Comparison of ENCODE assay signal across 8 cellular contexts in the genomic region with DNA sequence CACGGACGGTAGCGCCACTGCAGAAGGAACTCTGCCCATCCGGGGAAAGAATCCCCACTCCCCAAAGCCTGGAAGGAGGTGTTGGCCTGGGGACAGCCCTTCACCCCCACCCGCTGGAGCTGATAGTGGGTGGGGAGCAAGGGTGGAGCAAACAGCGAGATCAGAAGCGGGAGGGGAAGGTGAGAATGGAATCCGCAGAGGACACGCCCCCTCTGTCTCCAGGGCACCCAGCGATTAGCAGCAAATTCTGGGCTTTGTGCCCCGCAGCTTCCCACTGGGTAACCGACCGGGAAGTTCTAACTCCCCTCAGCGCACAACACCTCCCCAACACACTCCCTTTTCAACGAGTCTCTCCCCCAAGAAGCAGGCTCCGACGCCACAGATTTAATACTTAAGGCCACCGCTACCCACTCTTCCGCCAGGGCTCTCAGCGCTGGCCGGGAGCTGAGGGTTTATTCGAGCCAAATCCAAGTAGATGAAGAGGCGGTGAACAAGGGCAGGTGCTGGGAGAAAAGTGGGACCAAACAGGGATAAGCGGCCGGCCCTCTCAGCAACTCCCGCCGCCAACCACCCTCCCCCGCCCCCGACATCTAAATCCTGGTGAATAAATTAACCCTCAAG. TPM values are rescaled to one million over a fixed set of nuclear protein-coding genes. Genes with fewer than 3 reads are reported as not detected.
DNase-seq lines count a peak whose midpoint lies in the region; ATAC-seq and TF ChIP-seq lines count a peak whose summit lies in the region.

No MANE protein-coding gene starts in this region.

- H3K36me3 Mint-ChIP-seq in type B pancreatic cell = peaks cover 5% of the 10 kb centered on the region

- no peaks in the 10 kb centered on the region for H3K36me3 ChIP-seq in H7 (replicated peaks; ENCODE audit: control insufficient read depth, insufficient read depth, low read length)
- H3K36me3 ChIP-seq in Peyer's patch = no peaks in the 10 kb centered on the region

- TF ChIP-seq CTCF in Peyer's patch (IDR thresholded peaks at IDR 0.05) (no peak), dorsolateral prefrontal cortex (IDR thresholded peaks at IDR 0.05 in 54 of 56, conservative IDR thresholded peaks at IDR 0.05 in 2 of 56; ENCODE audit: low read depth in 1 of 56, partially characterized antibody in 56 of 56) (peak in 3 of 56 donors; percentile 7 to 17 (median 13)), type B pancreatic cell (conservative IDR thresholded peaks at IDR 0.05) (peak; percentile 45)

- H3K27ac ChIP-seq in Peyer's patch (peak overlapping the region; percentile 77 to 90 (median 81)), dorsolateral prefrontal cortex (peak overlapping the region in 53 of 59 donors; percentile 4 to 95 (median 83))

- H3K4me3 ChIP-seq in H7 (ENCODE audit: insufficient read depth, low read depth, low read length) (peak overlapping the region; percentile 82), Peyer's patch (peak overlapping the region; percentile 81 to 93 (median 83)), dorsolateral prefrontal cortex (peak overlapping the region; percentile 61 to 99 (median 92))

- no peak for TF ChIP-seq POLR2A in Peyer's patch (IDR thresholded peaks at IDR 0.05)

- no peaks in the 10 kb centered on the region for H3K9me3 Mint-ChIP-seq in type B pancreatic cell

- H3K27me3 ChIP-seq in H7 (ENCODE audit: control insufficient read depth, insufficient read depth, low read length) = 0 out of 2 replicates have a peak, but pooled peaks cover 2% of the 10 kb centered on the region
- H3K27me3 ChIP-seq in Peyer's patch = no peaks in the 10 kb centered on the region
- no peaks in the 10 kb centered on the region for H3K27me3 ChIP-seq in dorsolateral prefrontal cortex

- peak; percentile 57 for DNase-seq in AG08396 (ENCODE audit: low spot score)
- DNase-seq in H7 = peak; percentile 89
- DNase-seq in Peyer's patch = peak in 2 of 3 donors; percentile 69 to 72
- peak in 4 of 10 donors; percentile 41 to 56 (median 53) for DNase-seq in dorsolateral prefrontal cortex
- DNase-seq in lung microvascular endothelial cell (ENCODE audit: low read depth in 2 of 2) = peak; percentile 35 to 45
- DNase-seq in type B pancreatic cell (ENCODE audit: extremely low spot score, unreplicated experiment) = no peak

- peak overlapping the region; percentile 96 for H3K4me3 Mint-ChIP-seq in type B pancreatic cell

- intact Hi-C loops in dorsolateral prefrontal cortex (cut with DNase I) = loop anchor here (1.0 to 5.0 kb wide), 4 partner anchors 62 to 72 kb away; partner anchors contain the start of genes WDR25 (in 1 of the 2) and YY1 (in 1 of the 2)

- H3K4me1 ChIP-seq in Peyer's patch = peaks cover 0 to 39% (median 6%) of the 10 kb centered on the region in 4 donors

- H3K4me1 Mint-ChIP-seq in type B pancreatic cell (ENCODE audit: unreplicated experiment) = peaks cover 40% of the 10 kb centered on the region

- H3K27me3 Mint-ChIP-seq in type B pancreatic cell = no peaks in the 10 kb centered on the region

- H3K27ac Mint-ChIP-seq in type B pancreatic cell = peak overlapping the region; percentile 91

- ATAC-seq in GM18858 (IDR thresholded peaks at IDR 0.05; ENCODE audit: unreplicated experiment) (no peak), GM18520 (IDR thresholded peaks at IDR 0.05; ENCODE audit: unreplicated experiment) (no peak)

- no peaks in the 10 kb centered on the region for H3K9me3 ChIP-seq in Peyer's patch

RNA-seq across cellular contexts. Expression of gene SLC25A29, which starts 1.3 kb away (rescaled TPM):
- 124 and 131 TPM in 2 replicates for total RNA-seq in H7 (2014; rRNA removed; shearing (Covaris generic))
- total RNA-seq in Peyer's patch (10 to 100 TPM; 11.0 to 74.5 (median 32.0) TPM), dorsolateral prefrontal cortex (100 to 1,000 TPM in 65 of 120 experiments, 10 to 100 TPM in 55; 58.8 to 204 (median 102) TPM), lung microvascular endothelial cell (39.2 and 70.0 TPM in 2 replicates), type B pancreatic cell (ENCODE audit: low replicate concordance) (72.8 and 101 TPM in 2 replicates)

RNA-seq across cellular contexts. Expression of gene SLC25A47, which starts 18.2 kb away (rescaled TPM):
- total RNA-seq in H7 (2014; rRNA removed; shearing (Covaris generic)) = 0.07 and 0.18 TPM in 2 replicates
- total RNA-seq in Peyer's patch (1 to 10 TPM in 1 of 4 donors, under 1 TPM in 1, not detected in 2; 0.54 to 1.2 TPM), dorsolateral prefrontal cortex (under 1 TPM in 5 of 120 experiments, not detected in 115; 0.28 to 0.36 (median 0.32) TPM), lung microvascular endothelial cell (under 0.01 TPM in 1 of 2 replicates, not detected in the other), type B pancreatic cell (ENCODE audit: low replicate concordance) (not detected in 2 replicates)
